In genomic region chr18:10140928-10141327, GRCh38 we compare ENCODE assay signal across 1 cellular context.
A peak's percentile ranks its signal among the peaks of the same experiment; 100 is the strongest.
TF ChIP-seq lines count a peak whose summit lies in the region.

No MANE protein-coding gene starts in this region.

TF ChIP-seq in HepG2, 621 proteins besides CTCF, POLR2A, EP300 and RAD21 (continued from another document and continues in another):
- TF ChIP-seq ZBTB26 (CRISPR knock-in tag; IDR thresholded peaks at IDR 0.05; ENCODE audit: borderline replicate concordance) (no peak), ZNF580 (CRISPR knock-in tag; IDR thresholded peaks at IDR 0.05; ENCODE audit: borderline replicate concordance, low read depth) (no peak), BRCA1 (CRISPR knock-in tag; IDR thresholded peaks at IDR 0.05) (no peak), MAFF (IDR thresholded peaks at IDR 0.05; ENCODE audit: low read depth, low read length) (no peak), IRF9 (CRISPR knock-in tag; IDR thresholded peaks at IDR 0.05; ENCODE audit: borderline replicate concordance) (no peak), ZNF597 (CRISPR knock-in tag; IDR thresholded peaks at IDR 0.05) (no peak), SALL1 (CRISPR knock-in tag; IDR thresholded peaks at IDR 0.05) (peak; percentile 39; the same call in 1 of the 2 replicates), ASH2L (IDR thresholded peaks at IDR 0.05; ENCODE audit: insufficient read length, low read depth, low read length) (peak; percentile 26), ZBTB40 (IDR thresholded peaks at IDR 0.05) (no peak), ZBTB40 (CRISPR knock-in tag; IDR thresholded peaks at IDR 0.05) (no peak), HBP1 (CRISPR knock-in tag; IDR thresholded peaks at IDR 0.05; ENCODE audit: low read depth) (no peak), FOXP4 (CRISPR knock-in tag; IDR thresholded peaks at IDR 0.05) (peak; percentile 80), ZNF512B (CRISPR knock-in tag; IDR thresholded peaks at IDR 0.05; ENCODE audit: borderline replicate concordance) (no peak), ZNF180 (CRISPR knock-in tag; IDR thresholded peaks at IDR 0.05; ENCODE audit: borderline replicate concordance, low read depth) (no peak), JUNB (CRISPR knock-in tag; IDR thresholded peaks at IDR 0.05; ENCODE audit: borderline replicate concordance) (no peak), PHF5A (CRISPR knock-in tag; IDR thresholded peaks at IDR 0.05; ENCODE audit: low read depth, unreplicated experiment) (no peak), RNF2 (conservative IDR thresholded peaks at IDR 0.05; ENCODE audit: low read depth) (no peak), ZNF75D (CRISPR knock-in tag; IDR thresholded peaks at IDR 0.05; ENCODE audit: borderline replicate concordance) (no peak), SOX13 (IDR thresholded peaks at IDR 0.05) (no peak), SOX13 (CRISPR knock-in tag; conservative IDR thresholded peaks at IDR 0.05 in 1 of 2, IDR thresholded peaks at IDR 0.05 in 1 of 2) (peak in 1 of 2 experiments; percentile 69; a peak in 1 of 4 replicates), ZNF782 (CRISPR knock-in tag; IDR thresholded peaks at IDR 0.05; ENCODE audit: borderline replicate concordance) (no peak), ZHX2 (IDR thresholded peaks at IDR 0.05; ENCODE audit: low read depth) (no peak), ZHX2 (CRISPR knock-in tag; IDR thresholded peaks at IDR 0.05; ENCODE audit: borderline replicate concordance) (no peak), ZNF441 (CRISPR knock-in tag; IDR thresholded peaks at IDR 0.05; ENCODE audit: borderline replicate concordance) (no peak), SNAPC5 (CRISPR knock-in tag; IDR thresholded peaks at IDR 0.05; ENCODE audit: borderline replicate concordance) (no peak), MAZ (IDR thresholded peaks at IDR 0.05; ENCODE audit: borderline replicate concordance, low read depth, low read length) (peak; percentile 14; the same call in 1 of the 2 replicates), MAZ (CRISPR knock-in tag; IDR thresholded peaks at IDR 0.05; ENCODE audit: low read depth) (no peak)
